Comparison of ENCODE assay signal across 8 cellular contexts in the genomic region with DNA sequence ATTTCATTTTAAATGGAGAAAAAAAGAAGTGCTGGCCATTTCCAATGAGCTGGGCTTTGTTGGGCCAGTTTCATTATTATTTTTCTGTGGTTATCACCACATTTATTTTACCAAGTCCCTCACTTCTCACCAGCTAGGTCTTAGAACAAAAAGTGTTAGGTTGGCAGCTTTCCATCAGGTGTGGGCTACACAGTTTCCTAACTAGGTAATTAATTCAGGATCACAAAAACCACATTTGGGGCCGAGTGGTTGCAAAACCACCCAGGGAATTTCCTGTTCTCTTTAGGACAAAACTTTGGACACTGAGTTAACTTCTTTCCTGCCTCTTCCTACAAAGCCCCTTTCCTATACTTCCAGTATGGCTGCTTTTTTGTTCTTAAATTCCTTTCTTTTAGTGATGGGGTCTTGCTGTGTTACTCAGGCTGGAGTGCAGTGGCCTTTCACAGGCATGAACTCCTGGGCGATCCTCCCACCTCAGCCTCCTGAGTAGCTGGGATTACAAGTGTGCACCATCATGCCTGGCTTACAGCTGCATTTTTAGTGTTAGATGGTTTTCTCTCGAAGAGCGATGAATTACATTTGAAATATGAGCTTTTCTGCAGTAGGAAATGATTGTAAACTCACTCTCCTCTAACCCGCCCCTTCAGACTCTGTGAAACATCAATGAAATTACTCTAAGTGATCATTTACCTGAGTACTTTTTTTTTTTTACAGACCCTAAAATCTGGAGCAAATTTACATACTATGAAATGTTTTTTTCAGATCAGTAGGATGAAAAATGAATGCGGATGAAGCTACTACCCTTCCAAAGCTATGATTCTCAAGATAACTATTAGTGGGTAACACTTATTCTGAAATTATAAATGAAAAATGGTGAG. TPM values are rescaled to one million over a fixed set of nuclear protein-coding genes. Genes with fewer than 3 reads are reported as not detected.
DNase-seq lines count a peak whose midpoint lies in the region; ATAC-seq lines count a peak whose summit lies in the region.

No MANE protein-coding gene starts in this region.

- H3K4me1 ChIP-seq in BLaER1: peaks cover 42% of the 10 kb centered on the region

- no peaks in the 10 kb centered on the region for H3K27me3 Mint-ChIP-seq in natural killer cell treated with Interleukin-12 subunit alpha and Interleukin-12 subunit beta and Interleukin-15 and Interleukin-18, amount 100 ng/mL, for 72 hours

- H3K36me3 ChIP-seq in BLaER1 (peaks cover 48% of the 10 kb centered on the region), KOPT-K1 (ENCODE audit: insufficient read depth, low read length) (peaks cover 46% of the 10 kb centered on the region)

- H3K4me3 Mint-ChIP-seq in natural killer cell treated with Interleukin-12 subunit alpha and Interleukin-12 subunit beta and Interleukin-15 and Interleukin-18, amount 100 ng/mL, for 72 hours: peak overlapping the region; percentile 84

- no peaks in the 10 kb centered on the region for H3K27me3 ChIP-seq in BLaER1

- H3K9me3 ChIP-seq in BLaER1 (no peaks in the 10 kb centered on the region), KOPT-K1 (ENCODE audit: insufficient read depth, low read length, poor library complexity, severe bottlenecking) (no peaks in the 10 kb centered on the region)

- H3K4me1 Mint-ChIP-seq in natural killer cell treated with Interleukin-12 subunit alpha and Interleukin-12 subunit beta and Interleukin-15 and Interleukin-18, amount 100 ng/mL, for 72 hours (ENCODE audit: low read depth in 2 of 2): peaks cover 28 to 32% of the 10 kb centered on the region in 2 donors

- H4K20me1 ChIP-seq in BLaER1: peaks cover 23% of the 10 kb centered on the region

- peaks cover 6% of the 10 kb centered on the region for H3K36me3 Mint-ChIP-seq in natural killer cell treated with Interleukin-12 subunit alpha and Interleukin-12 subunit beta and Interleukin-15 and Interleukin-18, amount 100 ng/mL, for 72 hours

- peak overlapping the region; percentile 9; the same call in 1 of the 2 replicates for H3K9ac ChIP-seq in BLaER1

- H3K4me3 ChIP-seq in BLaER1: no peak overlapping the region

- H3K4me2 ChIP-seq in BLaER1: peak overlapping the region; percentile 96

- peak overlapping the region; percentile 50 to 72 for H3K27ac Mint-ChIP-seq in natural killer cell treated with Interleukin-12 subunit alpha and Interleukin-12 subunit beta and Interleukin-15 and Interleukin-18, amount 100 ng/mL, for 72 hours

- no peak overlapping the region for H3K27ac ChIP-seq in BLaER1
- peak overlapping the region; percentile 99 for H3K27ac ChIP-seq in KOPT-K1 (ENCODE audit: low read depth, low read length, poor library complexity, severe bottlenecking)
- peak overlapping the region; percentile 98 for H3K27ac ChIP-seq in caudate nucleus (ENCODE audit: low read depth, low read length)

- no peaks in the 10 kb centered on the region for H3K9me3 Mint-ChIP-seq in natural killer cell treated with Interleukin-12 subunit alpha and Interleukin-12 subunit beta and Interleukin-15 and Interleukin-18, amount 100 ng/mL, for 72 hours

- ATAC-seq in natural killer cell treated with Interleukin-12 subunit alpha and Interleukin-12 subunit beta and Interleukin-15 and Interleukin-18, amount 100 ng/mL, for 72 hours: no peak
- no peak for ATAC-seq in GM18907 (IDR thresholded peaks at IDR 0.05; ENCODE audit: unreplicated experiment)

- no peak for DNase-seq in caudate nucleus (lab: John Stamatoyannopoulos, UW)
- peak; percentile 58 for DNase-seq in natural killer cell treated with Interleukin-12 subunit alpha and Interleukin-12 subunit beta and Interleukin-15 and Interleukin-18, amount 100 ng/mL, for 72 hours (ENCODE audit: low spot score)
- DNase-seq in GM19240 (ENCODE audit: insufficient read length, low spot score): no peak
- no peak for DNase-seq in NCI-H510A treated with DMSO at 0.1 percent for 48 hours (lab: John Stamatoyannopoulos, UW)
- no peak for DNase-seq in HuH-7 (ENCODE audit: low spot score)

RNA-seq across cellular contexts. Expression of a gene that starts 2.6 kb away (rescaled TPM):
- total RNA-seq in natural killer cell treated with Interleukin-12 subunit alpha and Interleukin-12 subunit beta and Interleukin-15 and Interleukin-18, amount 100 ng/mL, for 72 hours: 10 to 100 TPM; 22.3 to 24.7 TPM
